1 cellular context compared by ENCODE assay signal in genomic region chr3:142723968-142724681, GRCh38.
TF ChIP-seq lines count a peak whose summit lies in the region.

TRPC1 (plus strand) TSS chr3:142724034; CDS start chr3:142724560, 526 bp downstream.

TF ChIP-seq in HepG2, 621 proteins besides CTCF, POLR2A, EP300 and RAD21 (continued from another document):
- TF ChIP-seq ZBTB39 (CRISPR knock-in tag; IDR thresholded peaks at IDR 0.05) = 0 out of 2 replicates have a peak, but pooled peaks have one; percentile 17
- no peak for TF ChIP-seq ZNF891 (CRISPR knock-in tag; IDR thresholded peaks at IDR 0.05)
- no peak for TF ChIP-seq AHDC1 (CRISPR knock-in tag; IDR thresholded peaks at IDR 0.05; ENCODE audit: borderline replicate concordance)
- no peak for TF ChIP-seq FUBP1 (CRISPR knock-in tag; IDR thresholded peaks at IDR 0.05; ENCODE audit: borderline replicate concordance)
- peak; percentile 53 for TF ChIP-seq PATZ1 (CRISPR knock-in tag; IDR thresholded peaks at IDR 0.05)
- TF ChIP-seq TIGD3 (CRISPR knock-in tag; IDR thresholded peaks at IDR 0.05; ENCODE audit: borderline replicate concordance) = 0 out of 2 replicates have a peak, but pooled peaks have one; percentile 55
- TF ChIP-seq SRSF1 (optimal IDR thresholded peaks at IDR 0.05; ENCODE audit: low read depth, low read length) = peak; percentile 72
- 0 out of 2 replicates have a peak, but pooled peaks have one; percentile 14 for TF ChIP-seq ZNF431 (CRISPR knock-in tag; IDR thresholded peaks at IDR 0.05; ENCODE audit: borderline replicate concordance, low read depth)
- no peak for TF ChIP-seq HNRNPUL1 (IDR thresholded peaks at IDR 0.05; ENCODE audit: low read depth, low read length)
- TF ChIP-seq ZNF674 (CRISPR knock-in tag; IDR thresholded peaks at IDR 0.05; ENCODE audit: low read depth) = no peak
- 0 out of 2 replicates have a peak, but pooled peaks have one; percentile 22 for TF ChIP-seq ATF3 (CRISPR knock-in tag; IDR thresholded peaks at IDR 0.05)
- no peak for TF ChIP-seq ZFYVE20 (CRISPR knock-in tag; IDR thresholded peaks at IDR 0.05; ENCODE audit: borderline replicate concordance, low read depth)
- peak; percentile 49; the same call in 1 of the 2 replicates for TF ChIP-seq SIN3A (IDR thresholded peaks at IDR 0.05; ENCODE audit: borderline replicate concordance, low read depth, low read length)
- no peak for TF ChIP-seq ZNF251 (CRISPR knock-in tag; IDR thresholded peaks at IDR 0.05)
- 0 out of 2 replicates have a peak, but pooled peaks have one; percentile 18 for TF ChIP-seq ZNF230 (CRISPR knock-in tag; IDR thresholded peaks at IDR 0.05)
- TF ChIP-seq NFAT5 (CRISPR knock-in tag; IDR thresholded peaks at IDR 0.05) = no peak
- TF ChIP-seq NR2C2 (CRISPR knock-in tag; IDR thresholded peaks at IDR 0.05; ENCODE audit: borderline replicate concordance) = peak; percentile 67
